1 cellular context compared by ENCODE assay signal in genomic region chr6:33412140-33413009, GRCh38.
TF ChIP-seq lines count a peak whose summit lies in the region.

No MANE protein-coding gene starts in this region.

TF ChIP-seq in WTC11, 78 proteins besides CTCF, POLR2A, EP300 and RAD21 (continued from another document):
- no peak for TF ChIP-seq AFF4 (CRISPR knock-in tag; IDR thresholded peaks at IDR 0.05; ENCODE audit: borderline replicate concordance)
- no peak for TF ChIP-seq NR1H2 (CRISPR knock-in tag; IDR thresholded peaks at IDR 0.05)
